1 cellular context compared by ENCODE assay signal in the genomic region with DNA sequence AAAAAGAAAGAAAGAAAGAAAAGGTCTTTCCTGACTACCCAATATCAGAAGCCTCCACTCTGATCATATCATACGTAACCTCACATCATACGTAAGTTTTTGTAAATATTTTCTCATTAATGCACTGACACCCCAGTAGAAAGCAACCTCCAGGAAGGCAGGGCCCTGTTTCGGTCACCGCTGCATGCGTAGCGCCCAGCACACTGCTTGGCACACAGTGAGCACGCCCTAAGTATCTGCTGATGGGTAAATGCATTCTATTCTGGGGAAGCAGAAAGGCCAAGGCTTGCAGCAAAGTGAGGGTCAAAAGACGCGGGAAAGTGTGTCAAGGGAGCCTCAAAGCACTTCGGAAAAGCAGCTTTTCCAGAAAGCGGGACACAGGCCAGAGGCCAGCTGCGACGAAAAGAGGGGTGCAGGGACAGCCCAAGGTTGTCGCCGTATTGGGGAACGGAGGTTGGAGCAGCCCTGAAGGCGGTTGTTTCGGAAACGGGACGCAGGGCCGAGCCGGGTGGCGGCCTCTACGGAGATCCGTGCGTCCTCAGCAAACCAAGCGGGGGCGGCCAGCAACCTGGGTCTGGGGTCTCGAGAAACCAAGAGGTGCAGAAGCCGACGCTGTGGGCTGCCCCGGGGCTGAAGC.
TF ChIP-seq lines count a peak whose summit lies in the region.

No MANE protein-coding gene starts in this region.

TF ChIP-seq in HepG2, 621 proteins besides CTCF, POLR2A, EP300 and RAD21 (continued from another document and continues in another):
- TF ChIP-seq, protein P1, sequence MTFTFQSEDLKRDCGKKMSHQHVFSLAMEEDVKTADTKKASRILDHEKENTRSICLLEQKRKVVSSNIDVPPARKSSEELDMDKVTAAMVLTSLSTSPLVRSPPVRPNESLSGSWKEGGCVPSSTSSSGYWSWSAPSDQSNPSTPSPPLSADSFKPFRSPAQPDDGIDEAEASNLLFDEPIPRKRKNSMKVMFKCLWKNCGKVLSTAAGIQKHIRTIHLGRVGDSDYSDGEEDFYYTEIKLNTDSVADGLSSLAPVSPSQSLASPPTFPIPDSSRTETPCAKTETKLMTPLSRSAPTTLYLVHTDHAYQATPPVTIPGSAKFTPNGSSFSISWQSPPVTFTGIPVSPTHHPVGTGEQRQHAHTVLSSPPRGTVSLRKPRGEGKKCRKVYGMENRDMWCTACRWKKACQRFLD (CRISPR knock-in tag; IDR thresholded peaks at IDR 0.05; ENCODE audit: borderline replicate concordance) = no peak
- TF ChIP-seq, protein P2, sequence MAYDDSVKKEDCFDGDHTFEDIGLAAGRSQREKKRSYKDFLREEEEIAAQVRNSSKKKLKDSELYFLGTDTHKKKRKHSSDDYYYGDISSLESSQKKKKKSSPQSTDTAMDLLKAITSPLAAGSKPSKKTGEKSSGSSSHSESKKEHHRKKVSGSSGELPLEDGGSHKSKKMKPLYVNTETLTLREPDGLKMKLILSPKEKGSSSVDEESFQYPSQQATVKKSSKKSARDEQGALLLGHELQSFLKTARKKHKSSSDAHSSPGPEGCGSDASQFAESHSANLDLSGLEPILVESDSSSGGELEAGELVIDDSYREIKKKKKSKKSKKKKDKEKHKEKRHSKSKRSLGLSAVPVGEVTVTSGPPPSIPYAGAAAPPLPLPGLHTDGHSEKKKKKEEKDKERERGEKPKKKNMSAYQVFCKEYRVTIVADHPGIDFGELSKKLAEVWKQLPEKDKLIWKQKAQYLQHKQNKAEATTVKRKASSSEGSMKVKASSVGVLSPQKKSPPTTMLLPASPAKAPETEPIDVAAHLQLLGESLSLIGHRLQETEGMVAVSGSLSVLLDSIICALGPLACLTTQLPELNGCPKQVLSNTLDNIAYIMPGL (CRISPR knock-in tag; IDR thresholded peaks at IDR 0.05; ENCODE audit: borderline replicate concordance in 1 of 2, low read depth in 1 of 2) = no peak
- TF ChIP-seq NR2C2 (CRISPR knock-in tag; IDR thresholded peaks at IDR 0.05; ENCODE audit: borderline replicate concordance) = no peak
- 0 out of 2 replicates have a peak, but pooled peaks have one; percentile 44 for TF ChIP-seq RELA (CRISPR knock-in tag; IDR thresholded peaks at IDR 0.05)
- 0 out of 2 replicates have a peak, but pooled peaks have one; percentile 18 for TF ChIP-seq RXRA (CRISPR knock-in tag; IDR thresholded peaks at IDR 0.05)
- TF ChIP-seq ZNF296 (CRISPR knock-in tag; conservative IDR thresholded peaks at IDR 0.05) = peak; percentile 68; the same call in 1 of the 2 replicates
- TF ChIP-seq HDAC6 (IDR thresholded peaks at IDR 0.05; ENCODE audit: low read depth, low read length) = no peak
- TF ChIP-seq ZNF382 (CRISPR knock-in tag; IDR thresholded peaks at IDR 0.05; ENCODE audit: borderline replicate concordance) = no peak
- TF ChIP-seq, protein P3, sequence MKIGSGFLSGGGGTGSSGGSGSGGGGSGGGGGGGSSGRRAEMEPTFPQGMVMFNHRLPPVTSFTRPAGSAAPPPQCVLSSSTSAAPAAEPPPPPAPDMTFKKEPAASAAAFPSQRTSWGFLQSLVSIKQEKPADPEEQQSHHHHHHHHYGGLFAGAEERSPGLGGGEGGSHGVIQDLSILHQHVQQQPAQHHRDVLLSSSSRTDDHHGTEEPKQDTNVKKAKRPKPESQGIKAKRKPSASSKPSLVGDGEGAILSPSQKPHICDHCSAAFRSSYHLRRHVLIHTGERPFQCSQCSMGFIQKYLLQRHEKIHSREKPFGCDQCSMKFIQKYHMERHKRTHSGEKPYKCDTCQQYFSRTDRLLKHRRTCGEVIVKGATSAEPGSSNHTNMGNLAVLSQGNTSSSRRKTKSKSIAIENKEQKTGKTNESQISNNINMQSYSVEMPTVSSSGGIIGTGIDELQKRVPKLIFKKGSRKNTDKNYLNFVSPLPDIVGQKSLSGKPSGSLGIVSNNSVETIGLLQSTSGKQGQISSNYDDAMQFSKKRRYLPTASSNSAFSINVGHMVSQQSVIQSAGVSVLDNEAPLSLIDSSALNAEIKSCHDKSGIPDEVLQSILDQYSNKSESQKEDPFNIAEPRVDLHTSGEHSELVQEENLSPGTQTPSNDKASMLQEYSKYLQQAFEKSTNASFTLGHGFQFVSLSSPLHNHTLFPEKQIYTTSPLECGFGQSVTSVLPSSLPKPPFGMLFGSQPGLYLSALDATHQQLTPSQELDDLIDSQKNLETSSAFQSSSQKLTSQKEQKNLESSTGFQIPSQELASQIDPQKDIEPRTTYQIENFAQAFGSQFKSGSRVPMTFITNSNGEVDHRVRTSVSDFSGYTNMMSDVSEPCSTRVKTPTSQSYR (CRISPR knock-in tag; IDR thresholded peaks at IDR 0.05; ENCODE audit: borderline replicate concordance) = no peak
- TF ChIP-seq ZNF335 (CRISPR knock-in tag; IDR thresholded peaks at IDR 0.05) = no peak
- no peak for TF ChIP-seq ZBTB21 (CRISPR knock-in tag; IDR thresholded peaks at IDR 0.05)
- TF ChIP-seq, protein P4, sequence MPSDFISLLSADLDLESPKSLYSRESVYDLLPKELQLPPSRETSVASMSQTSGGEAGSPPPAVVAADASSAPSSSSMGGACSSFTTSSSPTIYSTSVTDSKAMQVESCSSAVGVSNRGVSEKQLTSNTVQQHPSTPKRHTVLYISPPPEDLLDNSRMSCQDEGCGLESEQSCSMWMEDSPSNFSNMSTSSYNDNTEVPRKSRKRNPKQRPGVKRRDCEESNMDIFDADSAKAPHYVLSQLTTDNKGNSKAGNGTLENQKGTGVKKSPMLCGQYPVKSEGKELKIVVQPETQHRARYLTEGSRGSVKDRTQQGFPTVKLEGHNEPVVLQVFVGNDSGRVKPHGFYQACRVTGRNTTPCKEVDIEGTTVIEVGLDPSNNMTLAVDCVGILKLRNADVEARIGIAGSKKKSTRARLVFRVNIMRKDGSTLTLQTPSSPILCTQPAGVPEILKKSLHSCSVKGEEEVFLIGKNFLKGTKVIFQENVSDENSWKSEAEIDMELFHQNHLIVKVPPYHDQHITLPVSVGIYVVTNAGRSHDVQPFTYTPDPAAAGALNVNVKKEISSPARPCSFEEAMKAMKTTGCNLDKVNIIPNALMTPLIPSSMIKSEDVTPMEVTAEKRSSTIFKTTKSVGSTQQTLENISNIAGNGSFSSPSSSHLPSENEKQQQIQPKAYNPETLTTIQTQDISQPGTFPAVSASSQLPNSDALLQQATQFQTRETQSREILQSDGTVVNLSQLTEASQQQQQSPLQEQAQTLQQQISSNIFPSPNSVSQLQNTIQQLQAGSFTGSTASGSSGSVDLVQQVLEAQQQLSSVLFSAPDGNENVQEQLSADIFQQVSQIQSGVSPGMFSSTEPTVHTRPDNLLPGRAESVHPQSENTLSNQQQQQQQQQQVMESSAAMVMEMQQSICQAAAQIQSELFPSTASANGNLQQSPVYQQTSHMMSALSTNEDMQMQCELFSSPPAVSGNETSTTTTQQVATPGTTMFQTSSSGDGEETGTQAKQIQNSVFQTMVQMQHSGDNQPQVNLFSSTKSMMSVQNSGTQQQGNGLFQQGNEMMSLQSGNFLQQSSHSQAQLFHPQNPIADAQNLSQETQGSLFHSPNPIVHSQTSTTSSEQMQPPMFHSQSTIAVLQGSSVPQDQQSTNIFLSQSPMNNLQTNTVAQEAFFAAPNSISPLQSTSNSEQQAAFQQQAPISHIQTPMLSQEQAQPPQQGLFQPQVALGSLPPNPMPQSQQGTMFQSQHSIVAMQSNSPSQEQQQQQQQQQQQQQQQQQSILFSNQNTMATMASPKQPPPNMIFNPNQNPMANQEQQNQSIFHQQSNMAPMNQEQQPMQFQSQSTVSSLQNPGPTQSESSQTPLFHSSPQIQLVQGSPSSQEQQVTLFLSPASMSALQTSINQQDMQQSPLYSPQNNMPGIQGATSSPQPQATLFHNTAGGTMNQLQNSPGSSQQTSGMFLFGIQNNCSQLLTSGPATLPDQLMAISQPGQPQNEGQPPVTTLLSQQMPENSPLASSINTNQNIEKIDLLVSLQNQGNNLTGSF (CRISPR knock-in tag; IDR thresholded peaks at IDR 0.05) = 0 out of 2 replicates have a peak, but pooled peaks have one; percentile 34
- TF ChIP-seq MYNN (CRISPR knock-in tag; IDR thresholded peaks at IDR 0.05; ENCODE audit: low read depth) = no peak
- TF ChIP-seq, protein P5, sequence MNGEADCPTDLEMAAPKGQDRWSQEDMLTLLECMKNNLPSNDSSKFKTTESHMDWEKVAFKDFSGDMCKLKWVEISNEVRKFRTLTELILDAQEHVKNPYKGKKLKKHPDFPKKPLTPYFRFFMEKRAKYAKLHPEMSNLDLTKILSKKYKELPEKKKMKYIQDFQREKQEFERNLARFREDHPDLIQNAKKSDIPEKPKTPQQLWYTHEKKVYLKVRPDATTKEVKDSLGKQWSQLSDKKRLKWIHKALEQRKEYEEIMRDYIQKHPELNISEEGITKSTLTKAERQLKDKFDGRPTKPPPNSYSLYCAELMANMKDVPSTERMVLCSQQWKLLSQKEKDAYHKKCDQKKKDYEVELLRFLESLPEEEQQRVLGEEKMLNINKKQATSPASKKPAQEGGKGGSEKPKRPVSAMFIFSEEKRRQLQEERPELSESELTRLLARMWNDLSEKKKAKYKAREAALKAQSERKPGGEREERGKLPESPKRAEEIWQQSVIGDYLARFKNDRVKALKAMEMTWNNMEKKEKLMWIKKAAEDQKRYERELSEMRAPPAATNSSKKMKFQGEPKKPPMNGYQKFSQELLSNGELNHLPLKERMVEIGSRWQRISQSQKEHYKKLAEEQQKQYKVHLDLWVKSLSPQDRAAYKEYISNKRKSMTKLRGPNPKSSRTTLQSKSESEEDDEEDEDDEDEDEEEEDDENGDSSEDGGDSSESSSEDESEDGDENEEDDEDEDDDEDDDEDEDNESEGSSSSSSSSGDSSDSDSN (CRISPR knock-in tag; IDR thresholded peaks at IDR 0.05) = no peak
- TF ChIP-seq PCBP1 (IDR thresholded peaks at IDR 0.05; ENCODE audit: borderline replicate concordance, low read depth, low read length) = no peak
- TF ChIP-seq, protein P6, sequence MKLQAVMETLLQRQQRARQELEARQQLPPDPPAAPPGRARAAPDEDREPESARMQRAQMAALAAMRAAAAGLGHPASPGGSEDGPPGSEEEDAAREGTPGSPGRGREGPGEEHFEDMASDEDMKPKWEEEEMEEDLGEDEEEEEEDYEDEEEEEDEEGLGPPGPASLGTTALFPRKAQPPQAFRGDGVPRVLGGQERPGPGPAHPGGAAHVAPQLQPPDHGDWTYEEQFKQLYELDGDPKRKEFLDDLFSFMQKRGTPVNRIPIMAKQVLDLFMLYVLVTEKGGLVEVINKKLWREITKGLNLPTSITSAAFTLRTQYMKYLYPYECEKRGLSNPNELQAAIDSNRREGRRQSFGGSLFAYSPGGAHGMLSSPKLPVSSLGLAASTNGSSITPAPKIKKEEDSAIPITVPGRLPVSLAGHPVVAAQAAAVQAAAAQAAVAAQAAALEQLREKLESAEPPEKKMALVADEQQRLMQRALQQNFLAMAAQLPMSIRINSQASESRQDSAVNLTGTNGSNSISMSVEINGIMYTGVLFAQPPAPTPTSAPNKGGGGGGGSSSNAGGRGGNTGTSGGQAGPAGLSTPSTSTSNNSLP (IDR thresholded peaks at IDR 0.05; ENCODE audit: low read depth, low read length) = no peak
- TF ChIP-seq NFIB (CRISPR knock-in tag; IDR thresholded peaks at IDR 0.05; ENCODE audit: borderline replicate concordance) = no peak
- TF ChIP-seq, protein P7, sequence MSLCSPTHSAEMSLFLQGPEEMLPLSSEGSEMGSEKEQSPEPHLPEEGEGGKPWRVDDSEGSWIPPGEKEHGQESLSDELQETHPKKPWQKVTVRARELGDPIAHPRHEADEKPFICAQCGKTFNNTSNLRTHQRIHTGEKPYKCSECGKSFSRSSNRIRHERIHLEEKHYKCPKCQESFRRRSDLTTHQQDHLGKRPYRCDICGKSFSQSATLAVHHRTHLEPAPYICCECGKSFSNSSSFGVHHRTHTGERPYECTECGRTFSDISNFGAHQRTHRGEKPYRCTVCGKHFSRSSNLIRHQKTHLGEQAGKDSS (CRISPR knock-in tag; IDR thresholded peaks at IDR 0.05; ENCODE audit: borderline replicate concordance, low read depth) = no peak
- TF ChIP-seq CHD2 (IDR thresholded peaks at IDR 0.05; ENCODE audit: low read depth, low read length) = no peak
- TF ChIP-seq ZNF724P (CRISPR knock-in tag; IDR thresholded peaks at IDR 0.05; ENCODE audit: borderline replicate concordance) = no peak
- TF ChIP-seq, protein P8, sequence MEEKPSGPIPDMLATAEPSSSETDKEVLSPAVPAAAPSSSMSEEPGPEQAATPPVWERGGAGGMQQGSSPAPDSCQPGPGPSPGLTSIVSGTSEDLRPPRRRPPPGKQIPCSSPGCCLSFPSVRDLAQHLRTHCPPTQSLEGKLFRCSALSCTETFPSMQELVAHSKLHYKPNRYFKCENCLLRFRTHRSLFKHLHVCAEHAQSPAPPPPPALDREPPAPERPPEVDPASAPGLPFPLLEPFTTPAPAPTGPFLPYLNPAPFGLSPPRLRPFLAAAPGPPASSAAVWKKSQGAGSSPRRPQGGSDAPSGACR (CRISPR knock-in tag; IDR thresholded peaks at IDR 0.05) = peak; percentile 59; the same call in 1 of the 2 replicates
- no peak for TF ChIP-seq NAIF1 (CRISPR knock-in tag; IDR thresholded peaks at IDR 0.05; ENCODE audit: borderline replicate concordance)
- TF ChIP-seq ZNF878 (CRISPR knock-in tag; IDR thresholded peaks at IDR 0.05) = no peak
- TF ChIP-seq HCFC1 (IDR thresholded peaks at IDR 0.05; ENCODE audit: low read depth, low read length) = no peak
- no peak for TF ChIP-seq KAT8 (CRISPR knock-in tag; IDR thresholded peaks at IDR 0.05)
- TF ChIP-seq, protein P9, sequence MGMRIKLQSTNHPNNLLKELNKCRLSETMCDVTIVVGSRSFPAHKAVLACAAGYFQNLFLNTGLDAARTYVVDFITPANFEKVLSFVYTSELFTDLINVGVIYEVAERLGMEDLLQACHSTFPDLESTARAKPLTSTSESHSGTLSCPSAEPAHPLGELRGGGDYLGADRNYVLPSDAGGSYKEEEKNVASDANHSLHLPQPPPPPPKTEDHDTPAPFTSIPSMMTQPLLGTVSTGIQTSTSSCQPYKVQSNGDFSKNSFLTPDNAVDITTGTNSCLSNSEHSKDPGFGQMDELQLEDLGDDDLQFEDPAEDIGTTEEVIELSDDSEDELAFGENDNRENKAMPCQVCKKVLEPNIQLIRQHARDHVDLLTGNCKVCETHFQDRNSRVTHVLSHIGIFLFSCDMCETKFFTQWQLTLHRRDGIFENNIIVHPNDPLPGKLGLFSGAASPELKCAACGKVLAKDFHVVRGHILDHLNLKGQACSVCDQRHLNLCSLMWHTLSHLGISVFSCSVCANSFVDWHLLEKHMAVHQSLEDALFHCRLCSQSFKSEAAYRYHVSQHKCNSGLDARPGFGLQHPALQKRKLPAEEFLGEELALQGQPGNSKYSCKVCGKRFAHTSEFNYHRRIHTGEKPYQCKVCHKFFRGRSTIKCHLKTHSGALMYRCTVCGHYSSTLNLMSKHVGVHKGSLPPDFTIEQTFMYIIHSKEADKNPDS (CRISPR knock-in tag; IDR thresholded peaks at IDR 0.05) = no peak
- TF ChIP-seq, protein P10, sequence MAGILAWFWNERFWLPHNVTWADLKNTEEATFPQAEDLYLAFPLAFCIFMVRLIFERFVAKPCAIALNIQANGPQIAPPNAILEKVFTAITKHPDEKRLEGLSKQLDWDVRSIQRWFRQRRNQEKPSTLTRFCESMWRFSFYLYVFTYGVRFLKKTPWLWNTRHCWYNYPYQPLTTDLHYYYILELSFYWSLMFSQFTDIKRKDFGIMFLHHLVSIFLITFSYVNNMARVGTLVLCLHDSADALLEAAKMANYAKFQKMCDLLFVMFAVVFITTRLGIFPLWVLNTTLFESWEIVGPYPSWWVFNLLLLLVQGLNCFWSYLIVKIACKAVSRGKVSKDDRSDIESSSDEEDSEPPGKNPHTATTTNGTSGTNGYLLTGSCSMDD (CRISPR knock-in tag; IDR thresholded peaks at IDR 0.05) = no peak
- TF ChIP-seq ARHGAP35 (CRISPR knock-in tag; IDR thresholded peaks at IDR 0.05; ENCODE audit: borderline replicate concordance) = 0 out of 2 replicates have a peak, but pooled peaks have one; percentile 76
- TF ChIP-seq HNRNPLL (IDR thresholded peaks at IDR 0.05; ENCODE audit: low read depth, low read length, poor library complexity, severe bottlenecking) = peak; percentile 1
- no peak for TF ChIP-seq RARG (CRISPR knock-in tag; IDR thresholded peaks at IDR 0.05; ENCODE audit: low read depth)
